In the genomic region with DNA sequence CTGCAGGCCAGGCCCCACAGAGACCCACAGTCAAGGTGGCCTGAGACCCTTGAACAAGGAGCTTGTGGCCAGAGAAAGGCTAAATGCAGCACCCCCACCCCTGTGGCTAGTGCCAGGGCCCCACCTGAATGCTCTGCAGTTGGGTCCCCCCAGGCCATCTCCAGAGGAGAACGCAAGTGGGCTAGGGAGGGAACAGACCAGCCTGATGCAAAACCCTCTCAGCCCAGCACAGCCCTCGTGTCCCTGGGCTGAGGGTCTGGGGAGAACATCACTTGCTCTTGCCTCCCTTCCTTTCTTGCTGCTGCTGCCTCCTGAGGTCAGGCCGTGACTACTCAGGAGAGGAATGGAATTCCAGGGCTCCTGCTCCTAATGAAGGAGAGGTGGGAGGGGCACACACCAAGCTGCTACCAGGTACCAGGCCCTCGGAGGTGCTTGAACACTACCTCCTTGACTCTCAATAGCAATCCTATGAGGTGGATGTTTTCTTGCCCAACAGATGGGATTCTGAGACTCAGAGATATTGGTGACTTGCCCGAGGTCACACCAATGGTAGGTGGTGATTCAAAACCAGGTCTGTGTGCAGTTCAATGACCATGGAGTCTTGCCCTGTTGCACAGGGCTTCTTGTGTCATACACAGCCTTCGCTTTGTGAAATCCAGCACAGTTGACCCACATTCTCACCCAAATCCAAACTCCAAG, we compare ENCODE assay signal across 11 cellular contexts. TPM values are rescaled to one million over a fixed set of nuclear protein-coding genes. Genes with fewer than 3 reads are reported as not detected.
DNase-seq lines count a peak whose midpoint lies in the region; ATAC-seq and TF ChIP-seq lines count a peak whose summit lies in the region.
"Had no signal": no experiment of that assay in that cellular context is flagged by ENCODE, and none has a peak within 500 bp of the region (broad histone marks: within the 10 kb centered on the region; RNA-seq: fewer than 3 reads in every experiment).

No MANE protein-coding gene starts in this region.

- no peak for ATAC-seq in heart right ventricle
- ATAC-seq in Right ventricle myocardium superior (ENCODE audit: poor library complexity): no peak
- peak; percentile 12 for ATAC-seq in foreskin keratinocyte
- ATAC-seq in HG02938 (IDR thresholded peaks at IDR 0.05; ENCODE audit: unreplicated experiment): no peak

- H3K27me3 Mint-ChIP-seq in activated CD4-positive, alpha-beta T cell treated with anti-CD3 and anti-CD28 coated beads, Interleukin-2, amount 10 ng/mL, durations not matched to agents 7 days and 5 days: no peaks in the 10 kb centered on the region

- H2AFZ ChIP-seq in osteoblast (ENCODE audit: low read length): peak overlapping the region; percentile 92

- H3K36me3 Mint-ChIP-seq in activated CD4-positive, alpha-beta T cell treated with anti-CD3 and anti-CD28 coated beads, Interleukin-2, amount 10 ng/mL, durations not matched to agents 7 days and 5 days (ENCODE audit: low read depth): no peaks in the 10 kb centered on the region

- no peak for TF ChIP-seq POLR2A in uterus (IDR thresholded peaks at IDR 0.05)

- H3K4me3 ChIP-seq in heart right ventricle (no peak overlapping the region), osteoblast (ENCODE audit: insufficient read depth, low read length) (no peak overlapping the region), uterus (no peak overlapping the region), WERI-Rb-1 (ENCODE audit: low read depth, low read length) (no peak overlapping the region)

- H3K4me1 Mint-ChIP-seq in activated CD4-positive, alpha-beta T cell treated with anti-CD3 and anti-CD28 coated beads, Interleukin-2, amount 10 ng/mL, durations not matched to agents 7 days and 5 days: peaks cover 36% of the 10 kb centered on the region

- CTCF ChIA-PET in activated CD4-positive, alpha-beta T cell treated with anti-CD3 and anti-CD28 coated beads, Interleukin-2, amount 10 ng/mL, durations not matched to agents 7 days and 5 days (lab: Charles Lee): interaction anchor here (0.5 to 1.7 kb wide), 4 partner anchors 9 to 36 kb away, joined by 3 to 10 read pairs (median 6); no protein-coding TSS in a partner anchor

- H3K9me3 Mint-ChIP-seq in activated CD4-positive, alpha-beta T cell treated with anti-CD3 and anti-CD28 coated beads, Interleukin-2, amount 10 ng/mL, durations not matched to agents 7 days and 5 days: no peaks in the 10 kb centered on the region

- peaks cover 32 to 92% (median 75%) of the 10 kb centered on the region in 9 donors for H3K4me1 ChIP-seq in heart right ventricle
- H3K4me1 ChIP-seq in foreskin keratinocyte: peaks cover 16% of the 10 kb centered on the region
- H3K4me1 ChIP-seq in osteoblast (ENCODE audit: insufficient read depth, low read length): peaks cover 40% of the 10 kb centered on the region
- peaks cover 28 to 44% of the 10 kb centered on the region in 2 donors for H3K4me1 ChIP-seq in uterus

- H3K27ac Mint-ChIP-seq in activated CD4-positive, alpha-beta T cell treated with anti-CD3 and anti-CD28 coated beads, Interleukin-2, amount 10 ng/mL, durations not matched to agents 7 days and 5 days: no peak overlapping the region

- H3K4me2 ChIP-seq in osteoblast (ENCODE audit: insufficient read depth, low read length): no peak overlapping the region

- no peak for DNase-seq in heart right ventricle
- DNase-seq in Right ventricle myocardium superior: no peak
- DNase-seq in foreskin keratinocyte: peak in 1 of 2 donors; percentile 78
- peak; percentile 19 for DNase-seq in osteoblast (ENCODE audit: insufficient read length, low spot score, missing footprints)
- no peak for DNase-seq in uterus
- DNase-seq in activated CD4-positive, alpha-beta T cell treated with anti-CD3 and anti-CD28 coated beads, Interleukin-2, amount 10 ng/mL, durations not matched to agents 7 days and 5 days: no peak
- no peak for DNase-seq in WERI-Rb-1
- DNase-seq: effector memory CD4-positive, alpha-beta T cell; NCI-H1092; T1000 had no signal

- no peak overlapping the region for H3K4me3 Mint-ChIP-seq in activated CD4-positive, alpha-beta T cell treated with anti-CD3 and anti-CD28 coated beads, Interleukin-2, amount 10 ng/mL, durations not matched to agents 7 days and 5 days

- H3K27me3 ChIP-seq in heart right ventricle: no peaks in the 10 kb centered on the region
- no peaks in the 10 kb centered on the region for H3K27me3 ChIP-seq in foreskin keratinocyte
- no peaks in the 10 kb centered on the region for H3K27me3 ChIP-seq in osteoblast (ENCODE audit: insufficient read depth, low read length)
- no peaks in the 10 kb centered on the region for H3K27me3 ChIP-seq in uterus
- no peaks in the 10 kb centered on the region for H3K27me3 ChIP-seq in WERI-Rb-1 (ENCODE audit: insufficient read depth, low read depth, severe bottlenecking)

- H3K27ac ChIP-seq in heart right ventricle (peak overlapping the region; percentile 73 to 93 (median 91)), foreskin keratinocyte (no peak overlapping the region), osteoblast (ENCODE audit: low read depth, low read length) (peak overlapping the region; percentile 71), uterus (peak overlapping the region; percentile 94 to 95), WERI-Rb-1 (no peak overlapping the region)

- H4K20me1 ChIP-seq in osteoblast (ENCODE audit: insufficient read depth, low read length): no peaks in the 10 kb centered on the region

- intact Hi-C loops in heart right ventricle (cut with DNase I): loop anchor here in 6 of 10 donors (2.0 to 5.0 kb wide), 6 partner anchors 33 to 65 kb away; partner anchors contain the start of genes PSMA6 (in 3 of the 6) and NFKBIA (in 1 of the 6)
- intact Hi-C loops in Right ventricle myocardium superior (cut with DNase I): loop anchor here (2.0 to 5.0 kb wide), 2 partner anchors 35 to 67 kb away; partner anchors contain the start of gene NFKBIA
- intact Hi-C loops in uterus (cut with DNase I; ENCODE audit: low total_unique reads): loop anchor here (2.0 kb wide), 1 partner anchor 65 kb away; no protein-coding TSS in a partner anchor

- H3K79me2 ChIP-seq in osteoblast (ENCODE audit: insufficient read depth, low read length): no peaks in the 10 kb centered on the region

- H3K36me3 ChIP-seq in heart right ventricle: no peaks in the 10 kb centered on the region
- no peaks in the 10 kb centered on the region for H3K36me3 ChIP-seq in osteoblast (ENCODE audit: insufficient read depth, low read length)
- H3K36me3 ChIP-seq in uterus: no peaks in the 10 kb centered on the region
- H3K36me3 ChIP-seq in WERI-Rb-1: no peaks in the 10 kb centered on the region

- no peaks in the 10 kb centered on the region for H3K9me3 ChIP-seq in heart right ventricle
- no peaks in the 10 kb centered on the region for H3K9me3 ChIP-seq in osteoblast (ENCODE audit: low read depth, low read length)
- no peaks in the 10 kb centered on the region for H3K9me3 ChIP-seq in uterus
- H3K9me3 ChIP-seq in WERI-Rb-1 (ENCODE audit: severe bottlenecking): no peaks in the 10 kb centered on the region

- POLR2A ChIA-PET in activated CD4-positive, alpha-beta T cell treated with anti-CD3 and anti-CD28 coated beads, Interleukin-2, amount 10 ng/mL, durations not matched to agents 7 days and 5 days (lab: Charles Lee): no interaction called here

- no peak for TF ChIP-seq CTCF in heart right ventricle (IDR thresholded peaks at IDR 0.05)
- TF ChIP-seq CTCF in foreskin keratinocyte (conservative IDR thresholded peaks at IDR 0.05): no peak
- TF ChIP-seq CTCF in osteoblast (IDR thresholded peaks at IDR 0.05; ENCODE audit: extremely low read depth, low read depth, low read length): no peak
- no peak for TF ChIP-seq CTCF in uterus (IDR thresholded peaks at IDR 0.05)
- TF ChIP-seq CTCF in WERI-Rb-1 (IDR thresholded peaks at IDR 0.05; ENCODE audit: low read depth, low read length): no peak

- WGBS in heart right ventricle, 2 donors: 88 to 94% methylated on average over 6 of the region's 6 CpGs

RNA-seq across cellular contexts. Expression of gene PSMA6, which starts 45.5 kb away (rescaled TPM):
- total RNA-seq in heart right ventricle (100 to 1,000 TPM; 150 to 228 (median 166) TPM), Right ventricle myocardium superior (178 TPM), foreskin keratinocyte (201 and 215 TPM in 2 replicates), osteoblast (155 and 170 TPM in 2 replicates), uterus (100 to 1,000 TPM; 114 to 180 (median 142) TPM)
- polyA plus RNA-seq in heart right ventricle (100 to 1,000 TPM in 1 of 2 donors, 10 to 100 TPM in 1; 92.3 to 233 TPM), foreskin keratinocyte (250 and 265 TPM in 2 replicates)
- total RNA-seq in activated CD4-positive, alpha-beta T cell treated with anti-CD3 and anti-CD28 coated beads, Interleukin-2, amount 10 ng/mL, durations not matched to agents 7 days and 5 days: 100 to 1,000 TPM; 231 to 248 TPM

Comparison
In these comparisons a context has a peak if more than half of its experiments do, and no peak if none do; other contexts are left out.
1. H3K27ac ChIP-seq: peak in heart right ventricle (10 of 10), osteoblast (single experiment) and uterus (2 of 2); none in foreskin keratinocyte (single experiment) and WERI-Rb-1 (single experiment).